5 cellular contexts compared by ENCODE assay signal in genomic region chr6:69921066-69921465, GRCh38. TPM values are rescaled to one million over a fixed set of nuclear protein-coding genes. Genes with fewer than 3 reads are reported as not detected.
"Had no signal": no experiment of that assay in that cellular context is flagged by ENCODE, and none has a peak within 500 bp of the region (broad histone marks: within the 10 kb centered on the region; RNA-seq: fewer than 3 reads in every experiment).

No MANE protein-coding gene starts in this region.

RNA-seq across cellular contexts. Expression of gene COL19A1, which starts 54.7 kb away (rescaled TPM):
- total RNA-seq: GM23248, H7, HepG2, HFFc6, HT1080 had no signal
- polyA plus RNA-seq: GM23248, HepG2 had no signal
